In genomic region chr2:15654727-15655073, GRCh38 we compare ENCODE assay signal across 33 cellular contexts.
"Had no signal": no experiment of that assay in that cellular context is flagged by ENCODE, and none has a peak within 500 bp of the region (broad histone marks: within the 10 kb centered on the region; RNA-seq: fewer than 3 reads in every experiment).

No MANE protein-coding gene starts in this region.

- H3K27ac ChIP-seq: adrenal gland, ascending aorta, body of pancreas, brain microvascular endothelial cell, breast epithelium, cardiac muscle cell had no signal

- H3K36me3 ChIP-seq: adrenal gland, ascending aorta, brain microvascular endothelial cell, breast epithelium, cardiac muscle cell had no signal

- H3K4me3 ChIP-seq: adrenal gland, ascending aorta, body of pancreas, breast epithelium, cardiac muscle cell had no signal

- H3K4me1 ChIP-seq: adrenal gland, ascending aorta, body of pancreas, breast epithelium had no signal

- ATAC-seq: activated naive CD4-positive, alpha-beta T cell treated with anti-CD3 and anti-CD28 coated beads, Interleukin-2, amount 50 U/mL, for 72 hours; activated naive CD8-positive, alpha-beta T cell treated with anti-CD3 and anti-CD28 coated beads, Interleukin-2, amount 50 U/mL, for 24 hours; activated T-cell treated with anti-CD3 and anti-CD28 coated beads, Interleukin-2, amount 50 U/mL, for 4 hours; activated T-cell treated with anti-CD3 and anti-CD28 coated beads, Interleukin-2, amount 50 U/mL, for 72 hours; activated T-helper 17 cell treated with anti-CD3 and anti-CD28 coated beads, Interleukin-2, amount 50 U/mL, for 72 hours; body of pancreas had no signal

- FAIRE-seq: astrocyte, bronchial epithelial cell had no signal

- H3K27me3 ChIP-seq: adrenal gland, ascending aorta, body of pancreas, brain microvascular endothelial cell, breast epithelium, cardiac muscle cell had no signal

- H3K9me3 ChIP-seq: adrenal gland, ascending aorta, body of pancreas, breast epithelium had no signal

- DNase-seq: activated effector memory CD4-positive, alpha-beta T cell treated with Interleukin-2 at 50 U/mL for 16 hours; activated gamma-delta T cell; activated gamma-delta T cell treated with Interleukin-2 at 50 U/mL for 16 hours; activated naive CD4-positive, alpha-beta T cell; activated naive CD4-positive, alpha-beta T cell treated with anti-CD3 and anti-CD28 coated beads for 36 hours; activated naive CD4-positive, alpha-beta T cell treated with anti-CD3 and anti-CD28 coated beads, Interleukin-2, amount 10 ng/mL, durations not matched to agents 7 days and 5 days; activated naive CD4-positive, alpha-beta T cell treated with anti-CD3 and anti-CD28 coated beads, Interleukin-2, amount 50 U/mL, for 16 hours; activated naive CD4-positive, alpha-beta T cell treated with Interleukin-2 at 50 U/mL for 16 hours; activated naive CD8-positive, alpha-beta T cell treated with anti-CD3 and anti-CD28 coated beads for 36 hours; activated naive CD8-positive, alpha-beta T cell treated with anti-CD3 and anti-CD28 coated beads, Interleukin-2, amount 10 ng/mL, durations not matched to agents 7 days and 5 days; activated naive CD8-positive, alpha-beta T cell treated with anti-CD3 and anti-CD28 coated beads, Interleukin-2, amount 50 U/mL, for 24 hours; activated T-cell treated with anti-CD3 and anti-CD28 coated beads, Interleukin-2, amount 50 U/mL, for 1 hour; activated T-cell treated with anti-CD3 and anti-CD28 coated beads, Interleukin-2, amount 50 U/mL, for 24 hours; activated T-cell treated with anti-CD3 and anti-CD28 coated beads, Interleukin-2, amount 50 U/mL, for 4 hours; activated T-cell treated with anti-CD3 and anti-CD28 coated beads, Interleukin-2, amount 50 U/mL, for 48 hours; activated T-cell treated with anti-CD3 and anti-CD28 coated beads, Interleukin-2, amount 50 U/mL, for 72 hours; amniotic stem cell; amygdala; anterior cingulate cortex; aorta; body of pancreas; brain microvascular endothelial cell; caudate nucleus; central memory CD4-positive, alpha-beta T cell; cerebellar nuclear complex had no signal
